ENCODE assay signal across 10 cellular contexts in the genomic region with DNA sequence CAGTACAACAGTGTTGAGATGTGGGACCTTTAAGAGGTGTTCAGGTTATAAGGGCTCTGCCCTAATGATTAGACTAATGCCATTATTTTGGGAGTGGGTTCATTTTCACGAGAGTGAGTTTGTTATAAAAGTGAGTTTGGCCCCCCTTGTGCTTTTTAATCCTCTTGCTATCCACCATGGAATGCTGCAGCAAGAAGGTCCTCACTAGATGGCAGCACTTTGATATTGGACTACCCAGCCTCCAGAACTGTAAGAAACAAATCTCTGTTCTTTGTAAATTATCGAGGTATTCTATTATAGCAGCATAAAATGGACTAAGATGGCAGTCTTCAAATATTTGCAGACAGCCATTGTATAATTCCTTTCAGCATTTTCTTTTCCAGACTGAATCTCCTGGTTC.
DNase-seq lines count a peak whose midpoint lies in the region; ATAC-seq and TF ChIP-seq lines count a peak whose summit lies in the region.
"Had no signal": no experiment of that assay in that cellular context is flagged by ENCODE, and none has a peak within 500 bp of the region (broad histone marks: within the 10 kb centered on the region; RNA-seq: fewer than 3 reads in every experiment).

No MANE protein-coding gene starts in this region.

- TF ChIP-seq CTCF in chondrocyte (IDR thresholded peaks at IDR 0.05): peak; percentile 81

- H3K4me3 Mint-ChIP-seq in chondrocyte (ENCODE audit: unreplicated experiment): no peak overlapping the region

- no peaks in the 10 kb centered on the region for H3K27me3 Mint-ChIP-seq in chondrocyte (ENCODE audit: low read depth)

- no peaks in the 10 kb centered on the region for H3K4me1 Mint-ChIP-seq in chondrocyte (ENCODE audit: low read depth)

- DNase-seq in NCI-H524 (lab: John Stamatoyannopoulos, UW) (peak; percentile 2 to 33), NCI-H524 treated with DMSO at 0.1 percent for 48 hours (lab: John Stamatoyannopoulos, UW) (no peak), NAMALWA (ENCODE audit: low spot score) (peak; percentile 19), chondrocyte (ENCODE audit: low spot score) (no peak), renal cortical epithelial cell (ENCODE audit: low read depth) (peak; percentile 36), COLO668 (lab: John Stamatoyannopoulos, UW; ENCODE audit: unreplicated experiment) (no peak)
- DNase-seq in stimulated activated CD4-positive, alpha-beta T cell treated with anti-CD3 and anti-CD28 coated beads, Interleukin-2, amount 100 ng/mL, for 24 hours: no peak
- DNase-seq: T1000, testis had no signal

- ATAC-seq in HG03457 (IDR thresholded peaks at IDR 0.05; ENCODE audit: unreplicated experiment): no peak

- H3K36me3 Mint-ChIP-seq in chondrocyte (ENCODE audit: low read depth): no peaks in the 10 kb centered on the region

- no peak overlapping the region for H3K27ac Mint-ChIP-seq in chondrocyte (ENCODE audit: unreplicated experiment)

- no peaks in the 10 kb centered on the region for H3K9me3 Mint-ChIP-seq in chondrocyte (ENCODE audit: low read depth)

Comparison
In these comparisons a context has a peak if more than half of its experiments do, and no peak if none do; other contexts are left out.
1. DNase-seq: peak in NCI-H524 (2 of 2), NAMALWA (single experiment) and renal cortical epithelial cell (single experiment); none in NCI-H524 treated with DMSO at 0.1 percent for 48 hours (single experiment), chondrocyte (single experiment), stimulated activated CD4-positive, alpha-beta T cell treated with anti-CD3 and anti-CD28 coated beads, Interleukin-2, amount 100 ng/mL, for 24 hours (0 of 2) and COLO668 (single experiment).